Comparison of ENCODE assay signal across 10 cellular contexts in the genomic region with DNA sequence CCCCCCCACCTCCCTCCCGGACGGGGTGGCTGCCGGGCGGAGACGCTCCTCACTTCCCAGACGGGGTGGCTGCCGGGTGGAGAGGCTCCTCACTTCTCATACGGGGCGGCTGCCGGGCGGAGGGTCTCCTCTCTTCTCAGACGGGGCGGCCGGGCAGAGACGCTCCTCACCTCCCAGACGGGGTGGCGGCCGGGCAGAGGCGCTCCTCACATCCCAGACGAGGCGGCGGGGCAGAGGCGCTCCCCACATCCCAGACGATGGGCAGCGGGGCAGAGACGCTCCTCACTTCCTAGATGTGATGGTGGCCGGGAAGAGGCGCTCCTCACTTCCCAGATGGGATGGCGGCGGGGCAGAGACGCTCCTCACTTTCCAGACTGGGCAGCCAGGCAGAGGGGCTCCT. TPM values are rescaled to one million over a fixed set of nuclear protein-coding genes. Genes with fewer than 3 reads are reported as not detected.
"Had no signal": no experiment of that assay in that cellular context is flagged by ENCODE, and none has a peak within 500 bp of the region (broad histone marks: within the 10 kb centered on the region; RNA-seq: fewer than 3 reads in every experiment).

No MANE protein-coding gene starts in this region.

RNA-seq across cellular contexts. Expression of a gene that starts 41.2 kb away (rescaled TPM):
- total RNA-seq: OCI-LY7, PC-3, PC-9, Peyer's patch, Right ventricle myocardium inferior, Right ventricle myocardium superior, RPMI7951, SJCRH30, SJSA1, SK-MEL-5 had no signal
